ENCODE assay signal across 1 cellular context in the genomic region with DNA sequence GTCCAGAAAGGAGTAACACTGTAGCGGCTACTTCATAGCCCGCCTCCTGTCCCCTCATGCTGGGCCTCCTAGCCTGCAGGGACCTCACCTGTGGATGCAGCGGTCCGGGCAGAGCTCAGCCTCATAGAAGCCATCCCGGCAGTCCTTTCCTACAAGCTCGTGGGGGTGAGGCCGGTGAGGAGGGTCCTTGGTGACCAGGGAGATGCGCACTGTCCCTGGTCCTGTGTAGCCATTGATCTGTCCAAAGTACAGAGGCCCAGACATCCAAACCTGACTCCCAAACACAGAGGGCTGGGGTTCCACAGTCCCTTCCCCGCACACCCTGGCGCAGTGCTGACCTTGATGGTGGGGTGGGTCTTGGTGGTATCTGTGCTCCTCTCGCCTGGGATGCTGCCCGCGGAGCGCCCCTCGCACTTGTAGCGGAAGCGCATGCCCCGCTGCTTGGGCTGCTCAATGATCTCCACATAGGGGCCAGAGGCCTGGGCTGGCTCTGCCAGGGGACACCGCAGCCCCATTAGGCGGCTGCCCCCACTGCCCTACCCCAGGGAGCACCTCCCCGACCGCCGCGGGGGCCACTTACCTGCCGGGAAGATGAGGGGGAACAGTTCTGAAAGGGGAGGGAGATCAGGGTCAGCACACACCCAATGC.
TF ChIP-seq lines count a peak whose summit lies in the region.

No MANE protein-coding gene starts in this region.

TF ChIP-seq in HCT116, 20 proteins besides CTCF, POLR2A, EP300 and RAD21 (continued from another document):
- TF ChIP-seq, protein P1, sequence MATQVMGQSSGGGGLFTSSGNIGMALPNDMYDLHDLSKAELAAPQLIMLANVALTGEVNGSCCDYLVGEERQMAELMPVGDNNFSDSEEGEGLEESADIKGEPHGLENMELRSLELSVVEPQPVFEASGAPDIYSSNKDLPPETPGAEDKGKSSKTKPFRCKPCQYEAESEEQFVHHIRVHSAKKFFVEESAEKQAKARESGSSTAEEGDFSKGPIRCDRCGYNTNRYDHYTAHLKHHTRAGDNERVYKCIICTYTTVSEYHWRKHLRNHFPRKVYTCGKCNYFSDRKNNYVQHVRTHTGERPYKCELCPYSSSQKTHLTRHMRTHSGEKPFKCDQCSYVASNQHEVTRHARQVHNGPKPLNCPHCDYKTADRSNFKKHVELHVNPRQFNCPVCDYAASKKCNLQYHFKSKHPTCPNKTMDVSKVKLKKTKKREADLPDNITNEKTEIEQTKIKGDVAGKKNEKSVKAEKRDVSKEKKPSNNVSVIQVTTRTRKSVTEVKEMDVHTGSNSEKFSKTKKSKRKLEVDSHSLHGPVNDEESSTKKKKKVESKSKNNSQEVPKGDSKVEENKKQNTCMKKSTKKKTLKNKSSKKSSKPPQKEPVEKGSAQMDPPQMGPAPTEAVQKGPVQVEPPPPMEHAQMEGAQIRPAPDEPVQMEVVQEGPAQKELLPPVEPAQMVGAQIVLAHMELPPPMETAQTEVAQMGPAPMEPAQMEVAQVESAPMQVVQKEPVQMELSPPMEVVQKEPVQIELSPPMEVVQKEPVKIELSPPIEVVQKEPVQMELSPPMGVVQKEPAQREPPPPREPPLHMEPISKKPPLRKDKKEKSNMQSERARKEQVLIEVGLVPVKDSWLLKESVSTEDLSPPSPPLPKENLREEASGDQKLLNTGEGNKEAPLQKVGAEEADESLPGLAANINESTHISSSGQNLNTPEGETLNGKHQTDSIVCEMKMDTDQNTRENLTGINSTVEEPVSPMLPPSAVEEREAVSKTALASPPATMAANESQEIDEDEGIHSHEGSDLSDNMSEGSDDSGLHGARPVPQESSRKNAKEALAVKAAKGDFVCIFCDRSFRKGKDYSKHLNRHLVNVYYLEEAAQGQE (IDR thresholded peaks at IDR 0.05; ENCODE audit: low read depth): no peak
- TF ChIP-seq ZFX (IDR thresholded peaks at IDR 0.05) (no peak), TCF7L2 (IDR thresholded peaks at IDR 0.05; ENCODE audit: borderline replicate concordance, extremely low read depth, insufficient read depth, insufficient read length) (no peak), EGR1 (IDR thresholded peaks at IDR 0.05; ENCODE audit: low read depth) (no peak), CBX3 (IDR thresholded peaks at IDR 0.05; ENCODE audit: low read depth) (no peak), SP1 (IDR thresholded peaks at IDR 0.05; ENCODE audit: low read depth) (no peak), CEBPB (IDR thresholded peaks at IDR 0.05; ENCODE audit: low read depth) (no peak)
